In the genomic region with DNA sequence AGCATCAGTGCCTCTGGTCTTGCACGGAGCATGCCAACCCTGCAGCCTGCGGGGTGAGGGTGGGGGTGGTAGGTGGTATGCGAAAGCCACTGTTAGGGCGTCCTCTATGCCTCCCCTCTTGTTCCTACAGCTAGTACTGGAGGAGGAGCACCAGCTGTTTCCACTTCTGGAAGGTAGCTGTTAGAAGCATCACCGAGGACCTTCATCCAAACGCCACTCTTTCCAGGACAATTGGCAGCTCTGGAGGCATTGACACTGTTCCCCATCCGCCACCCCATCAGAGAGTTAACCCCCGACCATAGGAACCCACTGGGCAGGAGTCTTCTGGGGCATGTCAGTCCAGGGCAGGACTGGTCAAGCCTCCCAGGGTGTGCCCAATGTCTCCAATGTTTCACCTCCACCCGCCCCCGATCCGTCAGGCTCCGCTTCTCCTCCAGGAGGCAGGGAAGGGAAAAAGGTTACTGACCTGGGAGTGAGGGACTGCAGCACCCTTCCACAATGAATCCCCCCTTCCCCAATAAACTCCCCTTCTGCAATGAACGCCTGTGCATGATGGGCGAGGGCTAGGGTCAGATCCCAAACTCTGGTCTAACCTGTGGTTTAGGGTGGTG, we compare ENCODE assay signal across 20 cellular contexts. TPM values are rescaled to one million over a fixed set of nuclear protein-coding genes. Genes with fewer than 3 reads are reported as not detected.
DNase-seq lines count a peak whose midpoint lies in the region; ATAC-seq and TF ChIP-seq lines count a peak whose summit lies in the region.
"Had no signal": no experiment of that assay in that cellular context is flagged by ENCODE, and none has a peak within 500 bp of the region (broad histone marks: within the 10 kb centered on the region; RNA-seq: fewer than 3 reads in every experiment).

No MANE protein-coding gene starts in this region.

- no peaks in the 10 kb centered on the region for H3K9me3 ChIP-seq in NT2/D1 (ENCODE audit: insufficient read depth, low read length)
- H3K9me3 ChIP-seq: thoracic aorta had no signal

- peaks cover 80% of the 10 kb centered on the region for H3K27me3 Mint-ChIP-seq in progenitor cell of endocrine pancreas

- H3K4me3 ChIP-seq in NT2/D1 (ENCODE audit: insufficient read length, low read depth) = peak overlapping the region; percentile 43

- H3K9me3 Mint-ChIP-seq in progenitor cell of endocrine pancreas (ENCODE audit: low read depth) = no peaks in the 10 kb centered on the region

- no peak overlapping the region for H3K27ac Mint-ChIP-seq in progenitor cell of endocrine pancreas

- peak; percentile 6 for TF ChIP-seq CTCF in foreskin keratinocyte (conservative IDR thresholded peaks at IDR 0.05)
- TF ChIP-seq CTCF in progenitor cell of endocrine pancreas (IDR thresholded peaks at IDR 0.05; ENCODE audit: unreplicated experiment) = no peak

- peak overlapping the region; percentile 29 for H3K4me3 Mint-ChIP-seq in progenitor cell of endocrine pancreas (ENCODE audit: low read depth)

- ATAC-seq in foreskin keratinocyte (no peak), GM21619 (IDR thresholded peaks at IDR 0.05; ENCODE audit: unreplicated experiment) (no peak)
- ATAC-seq: left cardiac atrium had no signal

- H3K36me3 Mint-ChIP-seq in progenitor cell of endocrine pancreas (ENCODE audit: insufficient read depth) = no peaks in the 10 kb centered on the region

- H3K9ac ChIP-seq in NT2/D1 (ENCODE audit: insufficient read length, low read depth) = peak overlapping the region; percentile 56
- H3K9ac ChIP-seq: KMS-11 had no signal

- DNase-seq in NCI-H524 (lab: John Stamatoyannopoulos, UW) = peak; percentile 39 to 69
- DNase-seq in NCI-H524 treated with DMSO at 0.1 percent for 48 hours (lab: John Stamatoyannopoulos, UW) = no peak
- DNase-seq in NT2/D1 (ENCODE audit: low read depth, low spot score) = no peak
- no peak for DNase-seq in foreskin keratinocyte
- no peak for DNase-seq in progenitor cell of endocrine pancreas (ENCODE audit: low spot score, unreplicated experiment)
- DNase-seq in glomerular visceral epithelial cell (ENCODE audit: extremely low spot score) = no peak
- no peak for DNase-seq in HPDE6-E6E7 (ENCODE audit: extremely low spot score)
- DNase-seq: ACHN; activated CD4-positive, alpha-beta T cell treated with anti-CD3 and anti-CD28 coated beads for 1 hour; head of caudate nucleus; left cardiac atrium; NCI-H187; NCI-H748 treated with DMSO at 0.1 percent for 48 hours; stimulated activated CD4-positive, alpha-beta T cell treated with anti-CD3 and anti-CD28 coated beads, Interleukin-1b, Interleukin-23, amount 100 ng/mL, for 48 hours; T-helper 2 cell had no signal

- peaks cover 16% of the 10 kb centered on the region for H3K4me1 Mint-ChIP-seq in progenitor cell of endocrine pancreas (ENCODE audit: low read depth)

- no peak overlapping the region for H3K27ac ChIP-seq in foreskin keratinocyte
- H3K27ac ChIP-seq: epithelial cell of prostate, KMS-11, thoracic aorta had no signal

- peaks cover 3% of the 10 kb centered on the region for H3K4me1 ChIP-seq in NT2/D1 (ENCODE audit: insufficient read depth, insufficient read length)
- H3K4me1 ChIP-seq in foreskin keratinocyte = no peaks in the 10 kb centered on the region

- no peaks in the 10 kb centered on the region for H3K36me3 ChIP-seq in NT2/D1 (ENCODE audit: insufficient read depth, insufficient read length, low read length)
- H3K36me3 ChIP-seq: thoracic aorta had no signal

- H3K27me3 ChIP-seq in NT2/D1 (ENCODE audit: insufficient read depth, insufficient read length) (peaks cover 80% of the 10 kb centered on the region), foreskin keratinocyte (peaks cover 91% of the 10 kb centered on the region)

RNA-seq across cellular contexts. Expression of a gene that starts 0.5 kb away (rescaled TPM):
- total RNA-seq in foreskin keratinocyte (0.39 and 0.41 TPM in 2 replicates), progenitor cell of endocrine pancreas (0.53 and 1.1 TPM in 2 replicates)
- polyA plus RNA-seq in foreskin keratinocyte = 0.10 and 0.13 TPM in 2 replicates
- total RNA-seq: cerebellum had no signal

RNA-seq across cellular contexts. Expression of a gene that starts 0.6 kb away (rescaled TPM):
- total RNA-seq in foreskin keratinocyte (not detected in 2 replicates), progenitor cell of endocrine pancreas (not detected in 2 replicates)
- not detected in 2 replicates for polyA plus RNA-seq in foreskin keratinocyte
- total RNA-seq: cerebellum, left cardiac atrium, thoracic aorta had no signal

RNA-seq across cellular contexts. Expression of a gene that starts 16.2 kb away (rescaled TPM):
- 7.0 and 9.8 TPM in 2 replicates for total RNA-seq in foreskin keratinocyte
- 5.7 TPM in 2 replicates for polyA plus RNA-seq in foreskin keratinocyte
- 1.3 and 1.4 TPM in 2 replicates for total RNA-seq in progenitor cell of endocrine pancreas
- total RNA-seq: cerebellum had no signal

RNA-seq across cellular contexts. Expression of a gene that starts 16.3 kb away (rescaled TPM):
- 16.3 and 17.8 TPM in 2 replicates for total RNA-seq in foreskin keratinocyte
- 9.5 and 10.1 TPM in 2 replicates for polyA plus RNA-seq in foreskin keratinocyte
- 1.4 and 1.6 TPM in 2 replicates for total RNA-seq in progenitor cell of endocrine pancreas

Comparison
In these comparisons a context has a peak if more than half of its experiments do, and no peak if none do; other contexts are left out.
1. DNase-seq: peak in NCI-H524 (2 of 2); none in NCI-H524 treated with DMSO at 0.1 percent for 48 hours (single experiment), NT2/D1 (single experiment), foreskin keratinocyte (0 of 2), progenitor cell of endocrine pancreas (single experiment), glomerular visceral epithelial cell (single experiment) and HPDE6-E6E7 (single experiment).